In genomic region chr16:10256855-10257641, GRCh38 we compare ENCODE assay signal across 8 cellular contexts.
A peak's percentile ranks its signal among the peaks of the same experiment; 100 is the strongest.
DNase-seq lines count a peak whose midpoint lies in the region; ATAC-seq and TF ChIP-seq lines count a peak whose summit lies in the region.

No MANE protein-coding gene starts in this region.

- peak overlapping the region; percentile 38 for H3K4me2 ChIP-seq in DND-41 (ENCODE audit: insufficient read depth, low read length)
- peak overlapping the region; percentile 26 for H3K4me2 ChIP-seq in hepatocyte

- no peak overlapping the region for H3K4me3 Mint-ChIP-seq in activated naive CD8-positive, alpha-beta T cell treated with anti-CD3 and anti-CD28 coated beads for 36 hours

- no peaks in the 10 kb centered on the region for H3K9me2 ChIP-seq in hepatocyte (replicated peaks; ENCODE audit: insufficient read depth)

- peaks cover 13% of the 10 kb centered on the region for H3K27me3 Mint-ChIP-seq in activated naive CD8-positive, alpha-beta T cell treated with anti-CD3 and anti-CD28 coated beads for 36 hours

- H3K4me1 ChIP-seq in DND-41 (ENCODE audit: insufficient read depth, low read length), result peaks cover 6% of the 10 kb centered on the region; the same call in 1 of the 2 replicates
- peaks cover 14% of the 10 kb centered on the region for H3K4me1 ChIP-seq in hepatocyte (ENCODE audit: insufficient read depth)

- H3K79me2 ChIP-seq in DND-41 (ENCODE audit: insufficient read depth, low read length) (no peaks in the 10 kb centered on the region), hepatocyte (no peaks in the 10 kb centered on the region)

- H3K9me3 ChIP-seq in DND-41 (ENCODE audit: insufficient read depth, low read length, severe bottlenecking), result no peaks in the 10 kb centered on the region
- H3K9me3 ChIP-seq in hepatocyte (ENCODE audit: low read depth), result no peaks in the 10 kb centered on the region

- ATAC-seq in DND-41 (ENCODE audit: insufficient read depth, low read depth) (peak; percentile 90), HG02798 (IDR thresholded peaks at IDR 0.05; ENCODE audit: poor library complexity, unreplicated experiment) (peak; percentile 61), GM21529 (IDR thresholded peaks at IDR 0.05; ENCODE audit: unreplicated experiment) (no peak), HG03442 (IDR thresholded peaks at IDR 0.05; ENCODE audit: unreplicated experiment) (no peak)

- H3K4me3 ChIP-seq in DND-41 (ENCODE audit: low read depth in 1 of 2, low read length in 2 of 2) (no peak overlapping the region), hepatocyte (no peak overlapping the region)

- H3K36me3 ChIP-seq in DND-41 (ENCODE audit: insufficient read depth, low read length) (no peaks in the 10 kb centered on the region), hepatocyte (replicated peaks; ENCODE audit: insufficient read depth, low read depth) (no peaks in the 10 kb centered on the region)

- H4K20me1 ChIP-seq in DND-41 (ENCODE audit: insufficient read depth, low read length) (no peaks in the 10 kb centered on the region), hepatocyte (ENCODE audit: insufficient read depth, poor library complexity, severe bottlenecking) (no peaks in the 10 kb centered on the region)

- TF ChIP-seq CTCF in DND-41 (IDR thresholded peaks at IDR 0.05; ENCODE audit: borderline replicate concordance, extremely low read depth, low read length, poor library complexity, severe bottlenecking) (peak; percentile 84), hepatocyte (IDR thresholded peaks at IDR 0.05; ENCODE audit: poor library complexity) (peak; percentile 74)

- no peaks in the 10 kb centered on the region for H3K36me3 Mint-ChIP-seq in activated naive CD8-positive, alpha-beta T cell treated with anti-CD3 and anti-CD28 coated beads for 36 hours

- H3K9ac ChIP-seq in DND-41 (ENCODE audit: low read depth, low read length), result no peak overlapping the region

- 23% methylated on average over 9 of the region's 15 CpGs for WGBS in hepatocyte (ENCODE audit: low lambda C conversion rate, missing lambda C conversion rate)

- H3K4me1 Mint-ChIP-seq in activated naive CD8-positive, alpha-beta T cell treated with anti-CD3 and anti-CD28 coated beads for 36 hours, result no peaks in the 10 kb centered on the region

- H3K27ac Mint-ChIP-seq in activated naive CD8-positive, alpha-beta T cell treated with anti-CD3 and anti-CD28 coated beads for 36 hours, result no peak overlapping the region

- DNase-seq in DND-41, result peak; percentile 47
- DNase-seq in SKM-1 treated with dmso at 0.1 percent for 144 hours (lab: John Stamatoyannopoulos, UW; ENCODE audit: unreplicated experiment), result peak; percentile 27
- peak; percentile 22 for DNase-seq in activated naive CD8-positive, alpha-beta T cell treated with anti-CD3 and anti-CD28 coated beads for 36 hours
- peak; percentile 77 for DNase-seq in hepatocyte (ENCODE audit: low spot score)
- DNase-seq in stimulated activated CD4-positive, alpha-beta T cell treated with anti-CD3 and anti-CD28 coated beads, Interleukin-1b, Interleukin-23, amount 100 ng/mL, for 24 hours (ENCODE audit: low read depth in 4 of 4, low spot score in 1 of 4), result peak in 3 of 4 experiments; percentile 10 to 26 (median 14)

- H2AFZ ChIP-seq in DND-41 (ENCODE audit: low read depth, low read length), result peak overlapping the region; percentile 57
- peak overlapping the region; percentile 6 for H2AFZ ChIP-seq in hepatocyte

- H3K27ac ChIP-seq in DND-41 (ENCODE audit: low read length) (no peak overlapping the region), hepatocyte (peak overlapping the region; percentile 80)

- no peaks in the 10 kb centered on the region for H3K9me3 Mint-ChIP-seq in activated naive CD8-positive, alpha-beta T cell treated with anti-CD3 and anti-CD28 coated beads for 36 hours

- H3K27me3 ChIP-seq in DND-41 (ENCODE audit: insufficient read depth, low read length, poor library complexity), result no peaks in the 10 kb centered on the region
- H3K27me3 ChIP-seq in hepatocyte, result no peaks in the 10 kb centered on the region

Comparison
In these comparisons a context has a peak if more than half of its experiments do, and no peak if none do; other contexts are left out.
1. ATAC-seq: peak in DND-41 (single experiment) and HG02798 (single experiment); none in GM21529 (single experiment) and HG03442 (single experiment).
2. DNase-seq: peak in every context shown above with its lines; median percentile 77 in hepatocyte; 47 in DND-41; 27 in SKM-1 treated with dmso at 0.1 percent for 144 hours; 22 in activated naive CD8-positive, alpha-beta T cell treated with anti-CD3 and anti-CD28 coated beads for 36 hours; 14 in stimulated activated CD4-positive, alpha-beta T cell treated with anti-CD3 and anti-CD28 coated beads, Interleukin-1b, Interleukin-23, amount 100 ng/mL, for 24 hours.